In genomic region chr4:71453516-71453915, GRCh38 we compare ENCODE assay signal across 22 cellular contexts.
A peak's percentile ranks its signal among the peaks of the same experiment; 100 is the strongest.
DNase-seq lines count a peak whose midpoint lies in the region; ATAC-seq and TF ChIP-seq lines count a peak whose summit lies in the region.
"Had no signal": no experiment of that assay in that cellular context is flagged by ENCODE, and none has a peak within 500 bp of the region (broad histone marks: within the 10 kb centered on the region; RNA-seq: fewer than 3 reads in every experiment).

No MANE protein-coding gene starts in this region.

- no peaks in the 10 kb centered on the region for H3K9me3 Mint-ChIP-seq in brain
- H3K9me3 Mint-ChIP-seq: HFFc6 had no signal

- TF ChIP-seq CTCF in brain (conservative IDR thresholded peaks at IDR 0.05): no peak

- peaks cover 31% of the 10 kb centered on the region for H3K4me1 Mint-ChIP-seq in brain

- DNase-seq in DMS 273 (lab: John Stamatoyannopoulos, UW; ENCODE audit: unreplicated experiment): peak; percentile 23
- DNase-seq in DMS 273 treated with DMSO at 0.1 percent for 48 hours (lab: John Stamatoyannopoulos, UW): no peak
- peak; percentile 97 for DNase-seq in G401 (ENCODE audit: low spot score)
- peak; percentile 34 for DNase-seq in inferior parietal cortex (ENCODE audit: extremely low spot score)
- DNase-seq in activated effector memory CD4-positive, alpha-beta T cell treated with anti-CD3 and anti-CD28 coated beads, Interleukin-2, amount 50 U/mL, for 16 hours: no peak
- DNase-seq in DMS153 treated with DMSO at 0.1 percent for 48 hours (lab: John Stamatoyannopoulos, UW; ENCODE audit: unreplicated experiment): no peak
- DNase-seq: ACHN, GDM1, GOT3, HFFc6, KBM-7, MV-4-11, NCI-H1417 treated with DMSO at 0.1 percent for 48 hours, NCI-H187 treated with DMSO at 0.1 percent for 48 hours, NCI-H2107, NCI-H446 treated with DMSO at 0.1 percent for 48 hours, NCI-H526, Peyer's patch, SHP77 treated with DMSO at 0.1 percent for 48 hours had no signal

- no peak for ATAC-seq in HG03469 (IDR thresholded peaks at IDR 0.05; ENCODE audit: unreplicated experiment)
- ATAC-seq: GM12878 had no signal

- H3K36me3 Mint-ChIP-seq in brain: peaks cover 6% of the 10 kb centered on the region

- H3K27me3 Mint-ChIP-seq in brain: no peaks in the 10 kb centered on the region

- in situ Hi-C loops in G401 (cut with HindIII; ENCODE audit: low sequenced_read_pairs): no loop called here

- no peak overlapping the region for H3K4me3 Mint-ChIP-seq in brain
- H3K4me3 Mint-ChIP-seq: HFFc6 had no signal

- peak overlapping the region in 4 of 5 experiments; percentile 20 to 77 (median 39) for H3K27ac Mint-ChIP-seq in brain
- H3K27ac Mint-ChIP-seq: HFFc6 had no signal

Comparison
In these comparisons a context has a peak if more than half of its experiments do, and no peak if none do; other contexts are left out.
1. DNase-seq: peak in DMS 273 (single experiment), G401 (single experiment) and inferior parietal cortex (single experiment); none in DMS 273 treated with DMSO at 0.1 percent for 48 hours (single experiment), activated effector memory CD4-positive, alpha-beta T cell treated with anti-CD3 and anti-CD28 coated beads, Interleukin-2, amount 50 U/mL, for 16 hours (single experiment) and DMS153 treated with DMSO at 0.1 percent for 48 hours (single experiment).